18 cellular contexts compared by ENCODE assay signal in genomic region chr21:45234906-45235305, GRCh38. TPM values are rescaled to one million over a fixed set of nuclear protein-coding genes. Genes with fewer than 3 reads are reported as not detected.
A peak's percentile ranks its signal among the peaks of the same experiment; 100 is the strongest.
DNase-seq lines count a peak whose midpoint lies in the region; ATAC-seq, FAIRE-seq and TF ChIP-seq lines count a peak whose summit lies in the region.
"Had no signal": no experiment of that assay in that cellular context is flagged by ENCODE, and none has a peak within 500 bp of the region (broad histone marks: within the 10 kb centered on the region; RNA-seq: fewer than 3 reads in every experiment).

No MANE protein-coding gene starts in this region.

- no peak for TF ChIP-seq EP300 in HepG2 (IDR thresholded peaks at IDR 0.05; ENCODE audit: low read depth in 2 of 2, low read length in 2 of 2)
- no peak for TF ChIP-seq EP300 in HepG2 (CRISPR knock-in tag; IDR thresholded peaks at IDR 0.05; ENCODE audit: borderline replicate concordance)

- CTCF ChIA-PET in HepG2 (lab: Yijun Ruan, JAX; ENCODE audit: low intra/inter-chr PET ratio, low total read pairs): no interaction called here

- H3K4me2 ChIP-seq in HepG2 (ENCODE audit: low read depth, low read length) (0 out of 2 replicates have a peak overlapping the region, but pooled peaks have one; percentile 7), osteoblast (ENCODE audit: insufficient read depth, low read length) (no peak overlapping the region)
- H3K4me2 ChIP-seq: BLaER1 treated with 17β-estradiol and CSF1 and Interleukin-3, amounts not matched to agents 10 nM and 100 nM had no signal

- no peak overlapping the region for H3K9ac ChIP-seq in HepG2 (ENCODE audit: insufficient read depth, low read depth, low read length)
- H3K9ac ChIP-seq: BLaER1 treated with 17β-estradiol and CSF1 and Interleukin-3, amounts not matched to agents 10 nM and 100 nM had no signal

- TF ChIP-seq CTCF in HepG2 (CRISPR knock-in tag; IDR thresholded peaks at IDR 0.05) (no peak), right lobe of liver (IDR thresholded peaks at IDR 0.05) (no peak), WERI-Rb-1 (IDR thresholded peaks at IDR 0.05; ENCODE audit: low read depth, low read length) (no peak), osteoblast (IDR thresholded peaks at IDR 0.05; ENCODE audit: extremely low read depth, low read depth, low read length) (no peak)

- no peaks in the 10 kb centered on the region for H3K9me3 ChIP-seq in HepG2 (ENCODE audit: low read length)
- no peaks in the 10 kb centered on the region for H3K9me3 ChIP-seq in right lobe of liver
- peaks cover 2% of the 10 kb centered on the region for H3K9me3 ChIP-seq in WERI-Rb-1 (ENCODE audit: severe bottlenecking)
- H3K9me3 ChIP-seq in osteoblast (ENCODE audit: low read depth, low read length): no peaks in the 10 kb centered on the region

- intact Hi-C loops in HepG2 (cut with micrococcal nuclease; ENCODE audit: unreplicated experiment) (no loop called here), right lobe of liver (cut with DNase I) (no loop called here)

- no peak for FAIRE-seq in HepG2 (lab: Jason Lieb, UNC)
- FAIRE-seq: GM12891, GM19239, H1 had no signal

- 12% methylated on average over 8 of the region's 8 CpGs for WGBS in HepG2 (ENCODE audit: low lambda C conversion rate)
- WGBS in right lobe of liver (ENCODE audit: insufficient coverage, low coverage, low lambda C conversion rate, missing lambda C conversion rate): 31% methylated on average over 2 of the region's 8 CpGs

- TF ChIP-seq POLR2A in HepG2 (IDR thresholded peaks at IDR 0.05; ENCODE audit: insufficient read depth in 1 of 2, low read depth in 2 of 2, low read length in 2 of 2) (no peak), right lobe of liver (IDR thresholded peaks at IDR 0.05) (no peak)

- POLR2A ChIA-PET in HepG2 (lab: Yijun Ruan, JAX): interaction anchor here (0.6 kb wide), 1 partner anchor 11 kb away, joined by 3 read pairs; no protein-coding TSS in a partner anchor

- in situ Hi-C loops in HepG2 (cut with HindIII; ENCODE audit: extremely low pct_ligation_motif_present, low pct_unique_long_range_greater_than_20kb): no loop called here

- ATAC-seq in HepG2 (peak; percentile 50; the same call in 2 of the 3 replicates), right lobe of liver (no peak), GM18861 (IDR thresholded peaks at IDR 0.05; ENCODE audit: unreplicated experiment) (no peak)

- no peaks in the 10 kb centered on the region for H3K4me1 ChIP-seq in HepG2 (ENCODE audit: insufficient read depth, low read length)
- H3K4me1 ChIP-seq in right lobe of liver: no peaks in the 10 kb centered on the region
- H3K4me1 ChIP-seq in osteoblast (ENCODE audit: insufficient read depth, low read length): no peaks in the 10 kb centered on the region
- H3K4me1 ChIP-seq: BLaER1 treated with 17β-estradiol and CSF1 and Interleukin-3, amounts not matched to agents 10 nM and 100 nM had no signal

- H4K20me1 ChIP-seq in HepG2 (ENCODE audit: insufficient read depth, low read length) (no peaks in the 10 kb centered on the region), osteoblast (ENCODE audit: insufficient read depth, low read length) (no peaks in the 10 kb centered on the region)
- H4K20me1 ChIP-seq: BLaER1 treated with 17β-estradiol and CSF1 and Interleukin-3, amounts not matched to agents 10 nM and 100 nM had no signal

- H3K4me3 ChIP-seq in HepG2 (replicated peaks in 1 of 3; ENCODE audit: insufficient read depth in 1 of 3, low read depth in 2 of 3, low read length in 3 of 3) (no peak overlapping the region), right lobe of liver (no peak overlapping the region), WERI-Rb-1 (ENCODE audit: low read depth, low read length) (no peak overlapping the region), osteoblast (ENCODE audit: insufficient read depth, low read length) (no peak overlapping the region)
- H3K4me3 ChIP-seq: BLaER1 treated with 17β-estradiol and CSF1 and Interleukin-3, amounts not matched to agents 10 nM and 100 nM had no signal

- H3K36me3 ChIP-seq in HepG2 (replicated peaks in 1 of 2; ENCODE audit: control insufficient read depth in 1 of 2, insufficient read depth in 2 of 2, low read length in 2 of 2): no peaks in the 10 kb centered on the region
- H3K36me3 ChIP-seq in right lobe of liver: no peaks in the 10 kb centered on the region
- no peaks in the 10 kb centered on the region for H3K36me3 ChIP-seq in WERI-Rb-1
- H3K36me3 ChIP-seq in osteoblast (ENCODE audit: insufficient read depth, low read length): no peaks in the 10 kb centered on the region
- H3K36me3 ChIP-seq: BLaER1 treated with 17β-estradiol and CSF1 and Interleukin-3, amounts not matched to agents 10 nM and 100 nM had no signal

- no TSS peak for BruUV-seq in HepG2 (replicated peaks; lab: Mats Ljungman, UMichigan)

- H3K27ac ChIP-seq in HepG2 (ENCODE audit: extremely low read length, insufficient read depth, low read length) (no peak overlapping the region), right lobe of liver (no peak overlapping the region), WERI-Rb-1 (peak overlapping the region; percentile 71), osteoblast (ENCODE audit: low read depth, low read length) (no peak overlapping the region)
- H3K27ac ChIP-seq: BLaER1 treated with 17β-estradiol and CSF1 and Interleukin-3, amounts not matched to agents 10 nM and 100 nM had no signal

- H2AFZ ChIP-seq in HepG2 (ENCODE audit: low read length) (no peak overlapping the region), osteoblast (ENCODE audit: low read length) (no peak overlapping the region)

- no peaks in the 10 kb centered on the region for H3K79me2 ChIP-seq in HepG2 (ENCODE audit: insufficient read depth, low read length)
- H3K79me2 ChIP-seq in osteoblast (ENCODE audit: insufficient read depth, low read length): no peaks in the 10 kb centered on the region

- no peak for TF ChIP-seq RAD21 in HepG2 (CRISPR knock-in tag; IDR thresholded peaks at IDR 0.05)

- DNase-seq in HepG2 (ENCODE audit: low spot score) (no peak), right lobe of liver (no peak), WERI-Rb-1 (no peak), osteoblast (ENCODE audit: insufficient read length, low spot score, missing footprints) (peak; percentile 10), LoVo (ENCODE audit: low spot score) (no peak), NCI-H524 treated with DMSO at 0.1 percent for 48 hours (lab: John Stamatoyannopoulos, UW) (no peak)
- DNase-seq in activated CD4-positive, alpha-beta T cell treated with anti-CD3 and anti-CD28 coated beads for 4 hours: no peak
- DNase-seq: ACHN; Calu3; CD4-positive, alpha-beta T cell; DMS 273 treated with DMSO at 0.1 percent for 48 hours; HCEC 1CT; HFFc6 had no signal

- H3K27me3 ChIP-seq in HepG2 (ENCODE audit: control insufficient read depth in 1 of 2, insufficient read depth in 2 of 2, low read length in 2 of 2): peaks cover 0 to 12% of the 10 kb centered on the region in 2 experiments; a peak in 2 of 5 replicates
- no peaks in the 10 kb centered on the region for H3K27me3 ChIP-seq in right lobe of liver
- H3K27me3 ChIP-seq in WERI-Rb-1 (ENCODE audit: insufficient read depth, low read depth, severe bottlenecking): no peaks in the 10 kb centered on the region
- H3K27me3 ChIP-seq in osteoblast (ENCODE audit: insufficient read depth, low read length): peaks cover 73% of the 10 kb centered on the region
- H3K27me3 ChIP-seq: BLaER1 treated with 17β-estradiol and CSF1 and Interleukin-3, amounts not matched to agents 10 nM and 100 nM had no signal

TF ChIP-seq in HepG2, 621 proteins besides CTCF, POLR2A, EP300 and RAD21 (continues in another document):
- TF ChIP-seq NCOA1 (CRISPR knock-in tag; IDR thresholded peaks at IDR 0.05) (no peak), SAP130 (CRISPR knock-in tag; IDR thresholded peaks at IDR 0.05; ENCODE audit: low read depth) (no peak)

RNA-seq across cellular contexts. Expression of gene POFUT2, which starts 52.8 kb away (rescaled TPM):
- total RNA-seq in HepG2 (2016; rRNA removed; fragmentation: Illumina TruSeq; extraction: Trizol): 9.8 and 24.0 TPM in 2 replicates
- total RNA-seq in HepG2 (2016; cell fraction: cytosol; rRNA removed; fragmentation: Illumina TruSeq; extraction: Trizol; ENCODE audit: low read depth): 2.9 and 4.1 TPM in 2 replicates
- 8.5 and 20.1 TPM in 2 replicates for total RNA-seq in HepG2 (2016; cell fraction: insoluble cytoplasmic fraction; rRNA removed; fragmentation: Illumina TruSeq; extraction: Trizol)
- total RNA-seq in HepG2 (2016; cell fraction: membrane; rRNA removed; fragmentation: Illumina TruSeq; extraction: Trizol): 7.7 and 7.9 TPM in 2 replicates
- total RNA-seq in HepG2 (2016; cell fraction: nucleus; rRNA removed; fragmentation: Illumina TruSeq; extraction: Trizol): 29.0 and 30.4 TPM in 2 replicates
- 21.7 and 22.8 TPM in 2 replicates for polyA plus RNA-seq in HepG2 (2011; rRNA removed)
- 14.9 and 16.0 TPM in 2 replicates for polyA plus RNA-seq in HepG2 (2011; cell fraction: cytosol; rRNA removed)
- 67.0 and 84.3 TPM in 2 replicates for polyA plus RNA-seq in HepG2 (2011; cell fraction: nucleus; rRNA removed)
- 25.3 and 34.5 TPM in 2 replicates for polyA plus RNA-seq in HepG2 (2012)
- 3.3 and 3.7 TPM in 2 replicates for polyA plus RNA-seq in HepG2 (2016; cell fraction: cytosol; fragmentation: Illumina TruSeq; extraction: Trizol; ENCODE audit: low read depth)
- 7.8 and 10.0 TPM in 2 replicates for polyA plus RNA-seq in HepG2 (2016; cell fraction: insoluble cytoplasmic fraction; fragmentation: Illumina TruSeq; extraction: Trizol; ENCODE audit: low read depth)
- polyA plus RNA-seq in HepG2 (2016; cell fraction: membrane; fragmentation: Illumina TruSeq; extraction: Trizol; ENCODE audit: low read depth): 6.3 and 6.9 TPM in 2 replicates
- 66.5 TPM in 2 replicates for polyA plus RNA-seq in HepG2 (2016; cell fraction: nucleus; fragmentation: Illumina TruSeq; extraction: Trizol; ENCODE audit: insufficient read depth, low read depth)
- polyA minus RNA-seq in HepG2 (2011; rRNA and poly(A)+ RNA removed; ENCODE audit: low replicate concordance): 10.4 and 14.1 TPM in 2 replicates
- 8.6 and 9.1 TPM in 2 replicates for polyA minus RNA-seq in HepG2 (2011; cell fraction: cytosol; rRNA and poly(A)+ RNA removed)
- 22.9 and 23.1 TPM in 2 replicates for polyA minus RNA-seq in HepG2 (2011; cell fraction: nucleus; rRNA and poly(A)+ RNA removed)
- 10 to 100 TPM; 10.5 to 22.0 (median 13.7) TPM for total RNA-seq in right lobe of liver
- total RNA-seq in osteoblast: 35.8 and 39.2 TPM in 2 replicates
